In genomic region chr15:20341901-20342605, GRCh38 we compare ENCODE assay signal across 1 cellular context.
TF ChIP-seq lines count a peak whose summit lies in the region.

No MANE protein-coding gene starts in this region.

TF ChIP-seq in HepG2, 621 proteins besides CTCF, POLR2A, EP300 and RAD21 (continued from another document):
- TF ChIP-seq ATF2 (CRISPR knock-in tag; IDR thresholded peaks at IDR 0.05) (no peak), GTF3A (CRISPR knock-in tag; conservative IDR thresholded peaks at IDR 0.05) (no peak), ZNF850 (CRISPR knock-in tag; conservative IDR thresholded peaks at IDR 0.05) (no peak), TMF1 (CRISPR knock-in tag; IDR thresholded peaks at IDR 0.05; ENCODE audit: low read depth) (no peak), ZNF337 (CRISPR knock-in tag; IDR thresholded peaks at IDR 0.05; ENCODE audit: borderline replicate concordance, low read depth) (no peak), ZNF546 (CRISPR knock-in tag; conservative IDR thresholded peaks at IDR 0.05) (no peak)
- TF ChIP-seq, protein P1, sequence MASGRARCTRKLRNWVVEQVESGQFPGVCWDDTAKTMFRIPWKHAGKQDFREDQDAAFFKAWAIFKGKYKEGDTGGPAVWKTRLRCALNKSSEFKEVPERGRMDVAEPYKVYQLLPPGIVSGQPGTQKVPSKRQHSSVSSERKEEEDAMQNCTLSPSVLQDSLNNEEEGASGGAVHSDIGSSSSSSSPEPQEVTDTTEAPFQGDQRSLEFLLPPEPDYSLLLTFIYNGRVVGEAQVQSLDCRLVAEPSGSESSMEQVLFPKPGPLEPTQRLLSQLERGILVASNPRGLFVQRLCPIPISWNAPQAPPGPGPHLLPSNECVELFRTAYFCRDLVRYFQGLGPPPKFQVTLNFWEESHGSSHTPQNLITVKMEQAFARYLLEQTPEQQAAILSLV (CRISPR knock-in tag; IDR thresholded peaks at IDR 0.05; ENCODE audit: borderline replicate concordance): no peak
- TF ChIP-seq, protein P2, sequence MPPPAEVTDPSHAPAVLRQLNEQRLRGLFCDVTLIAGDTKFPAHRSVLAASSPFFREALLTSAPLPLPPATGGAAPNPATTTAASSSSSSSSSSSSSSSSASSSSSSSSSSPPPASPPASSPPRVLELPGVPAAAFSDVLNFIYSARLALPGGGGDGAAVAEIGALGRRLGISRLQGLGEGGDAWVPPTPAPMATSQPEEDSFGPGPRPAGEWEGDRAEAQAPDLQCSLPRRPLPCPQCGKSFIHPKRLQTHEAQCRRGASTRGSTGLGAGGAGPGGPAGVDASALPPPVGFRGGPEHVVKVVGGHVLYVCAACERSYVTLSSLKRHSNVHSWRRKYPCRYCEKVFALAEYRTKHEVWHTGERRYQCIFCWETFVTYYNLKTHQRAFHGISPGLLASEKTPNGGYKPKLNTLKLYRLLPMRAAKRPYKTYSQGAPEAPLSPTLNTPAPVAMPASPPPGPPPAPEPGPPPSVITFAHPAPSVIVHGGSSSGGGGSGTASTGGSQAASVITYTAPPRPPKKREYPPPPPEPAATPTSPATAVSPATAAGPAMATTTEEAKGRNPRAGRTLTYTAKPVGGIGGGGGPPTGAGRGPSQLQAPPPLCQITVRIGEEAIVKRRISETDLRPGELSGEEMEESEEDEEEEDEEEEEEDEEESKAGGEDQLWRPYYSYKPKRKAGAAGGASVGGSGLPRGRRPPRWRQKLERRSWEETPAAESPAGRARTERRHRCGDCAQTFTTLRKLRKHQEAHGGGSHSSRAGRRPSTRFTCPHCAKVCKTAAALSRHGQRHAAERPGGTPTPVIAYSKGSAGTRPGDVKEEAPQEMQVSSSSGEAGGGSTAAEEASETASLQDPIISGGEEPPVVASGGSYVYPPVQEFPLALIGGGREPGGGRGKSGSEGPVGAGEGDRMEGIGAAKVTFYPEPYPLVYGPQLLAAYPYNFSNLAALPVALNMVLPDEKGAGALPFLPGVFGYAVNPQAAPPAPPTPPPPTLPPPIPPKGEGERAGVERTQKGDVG (CRISPR knock-in tag; IDR thresholded peaks at IDR 0.05; ENCODE audit: borderline replicate concordance): no peak
